1 cellular context compared by ENCODE assay signal in the genomic region with DNA sequence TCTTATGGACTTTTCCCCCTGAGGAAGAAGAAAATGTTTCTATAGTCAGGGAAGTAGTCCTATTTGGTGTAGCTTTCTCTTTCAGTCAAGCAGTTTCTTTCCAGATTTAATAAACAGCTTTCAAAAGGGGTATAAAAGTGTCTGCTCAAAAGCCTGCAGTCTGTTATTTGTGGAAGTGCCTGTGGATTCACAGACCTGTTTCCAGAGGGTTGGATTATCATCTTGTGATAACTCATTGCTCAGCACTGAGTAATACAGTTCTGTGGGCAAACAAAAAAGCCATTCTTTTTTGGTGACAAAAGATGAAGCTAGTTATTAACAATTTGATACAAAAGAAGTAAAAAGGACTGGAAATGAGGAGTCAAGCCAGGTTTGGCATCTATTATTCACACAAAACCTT.
TF ChIP-seq lines count a peak whose summit lies in the region.

No MANE protein-coding gene starts in this region.

TF ChIP-seq in SK-N-SH, 30 proteins besides CTCF, POLR2A, EP300 and RAD21 (continued from another document):
- TF ChIP-seq, protein P1, sequence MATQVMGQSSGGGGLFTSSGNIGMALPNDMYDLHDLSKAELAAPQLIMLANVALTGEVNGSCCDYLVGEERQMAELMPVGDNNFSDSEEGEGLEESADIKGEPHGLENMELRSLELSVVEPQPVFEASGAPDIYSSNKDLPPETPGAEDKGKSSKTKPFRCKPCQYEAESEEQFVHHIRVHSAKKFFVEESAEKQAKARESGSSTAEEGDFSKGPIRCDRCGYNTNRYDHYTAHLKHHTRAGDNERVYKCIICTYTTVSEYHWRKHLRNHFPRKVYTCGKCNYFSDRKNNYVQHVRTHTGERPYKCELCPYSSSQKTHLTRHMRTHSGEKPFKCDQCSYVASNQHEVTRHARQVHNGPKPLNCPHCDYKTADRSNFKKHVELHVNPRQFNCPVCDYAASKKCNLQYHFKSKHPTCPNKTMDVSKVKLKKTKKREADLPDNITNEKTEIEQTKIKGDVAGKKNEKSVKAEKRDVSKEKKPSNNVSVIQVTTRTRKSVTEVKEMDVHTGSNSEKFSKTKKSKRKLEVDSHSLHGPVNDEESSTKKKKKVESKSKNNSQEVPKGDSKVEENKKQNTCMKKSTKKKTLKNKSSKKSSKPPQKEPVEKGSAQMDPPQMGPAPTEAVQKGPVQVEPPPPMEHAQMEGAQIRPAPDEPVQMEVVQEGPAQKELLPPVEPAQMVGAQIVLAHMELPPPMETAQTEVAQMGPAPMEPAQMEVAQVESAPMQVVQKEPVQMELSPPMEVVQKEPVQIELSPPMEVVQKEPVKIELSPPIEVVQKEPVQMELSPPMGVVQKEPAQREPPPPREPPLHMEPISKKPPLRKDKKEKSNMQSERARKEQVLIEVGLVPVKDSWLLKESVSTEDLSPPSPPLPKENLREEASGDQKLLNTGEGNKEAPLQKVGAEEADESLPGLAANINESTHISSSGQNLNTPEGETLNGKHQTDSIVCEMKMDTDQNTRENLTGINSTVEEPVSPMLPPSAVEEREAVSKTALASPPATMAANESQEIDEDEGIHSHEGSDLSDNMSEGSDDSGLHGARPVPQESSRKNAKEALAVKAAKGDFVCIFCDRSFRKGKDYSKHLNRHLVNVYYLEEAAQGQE (IDR thresholded peaks at IDR 0.05; ENCODE audit: low read depth, low read length): no peak
- TF ChIP-seq, protein P2, sequence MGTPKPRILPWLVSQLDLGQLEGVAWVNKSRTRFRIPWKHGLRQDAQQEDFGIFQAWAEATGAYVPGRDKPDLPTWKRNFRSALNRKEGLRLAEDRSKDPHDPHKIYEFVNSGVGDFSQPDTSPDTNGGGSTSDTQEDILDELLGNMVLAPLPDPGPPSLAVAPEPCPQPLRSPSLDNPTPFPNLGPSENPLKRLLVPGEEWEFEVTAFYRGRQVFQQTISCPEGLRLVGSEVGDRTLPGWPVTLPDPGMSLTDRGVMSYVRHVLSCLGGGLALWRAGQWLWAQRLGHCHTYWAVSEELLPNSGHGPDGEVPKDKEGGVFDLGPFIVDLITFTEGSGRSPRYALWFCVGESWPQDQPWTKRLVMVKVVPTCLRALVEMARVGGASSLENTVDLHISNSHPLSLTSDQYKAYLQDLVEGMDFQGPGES (IDR thresholded peaks at IDR 0.05; ENCODE audit: low read depth, low read length): no peak
